ENCODE assay signal across 7 cellular contexts in the genomic region with DNA sequence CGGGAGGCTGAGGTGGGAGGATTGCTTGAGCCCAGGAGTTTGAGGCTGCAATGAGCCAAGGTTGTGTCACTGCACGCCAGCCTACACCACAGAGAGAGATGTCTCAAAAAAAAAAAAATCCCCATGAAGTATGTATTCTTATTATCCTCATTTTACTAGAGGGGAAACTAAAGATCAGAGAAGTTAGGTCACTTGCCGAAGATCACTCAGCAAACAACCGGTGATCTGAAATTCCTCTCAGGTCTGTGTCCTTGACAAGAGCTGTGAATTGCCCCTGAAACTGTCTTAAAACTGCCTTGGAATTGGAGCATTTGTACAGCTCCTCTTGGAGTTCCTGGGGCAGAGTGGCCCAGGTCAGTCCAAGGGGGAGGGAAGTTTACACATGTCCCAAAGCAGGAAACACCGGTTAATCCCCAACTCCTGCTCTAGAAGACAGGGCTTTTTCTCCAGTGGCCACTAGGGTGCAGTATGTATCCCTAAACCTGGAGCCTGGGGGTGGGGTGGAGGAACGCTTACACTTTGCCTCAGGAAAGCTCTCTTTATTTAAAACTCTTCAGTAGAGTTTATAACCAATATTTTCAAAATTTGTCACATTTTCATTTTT. TPM values are rescaled to one million over a fixed set of nuclear protein-coding genes. Genes with fewer than 3 reads are reported as not detected.
DNase-seq lines count a peak whose midpoint lies in the region; ATAC-seq, FAIRE-seq and TF ChIP-seq lines count a peak whose summit lies in the region.

No MANE protein-coding gene starts in this region.

- DNase-seq in GM12892 (ENCODE audit: insufficient read length) (peak; percentile 44), NOMO-1 treated with DMSO at 0.1 percent for 48 hours (lab: John Stamatoyannopoulos, UW; ENCODE audit: unreplicated experiment) (peak; percentile 62), epithelial cell of prostate (ENCODE audit: low read depth, low spot score) (peak; percentile 12), mucosa of descending colon (peak in 2 of 3 donors; percentile 53 to 90)
- peak; percentile 67 for DNase-seq in activated CD8-positive, alpha-beta memory T cell treated with anti-CD3 and anti-CD28 coated beads, Interleukin-2, amount 50 U/mL, for 4 hours
- peak; percentile 19 to 42 for DNase-seq in stimulated activated CD8-positive, alpha-beta memory T cell treated with anti-CD3 and anti-CD28 coated beads, Interleukin-4, amount 100 ng/mL, for 4 hours (ENCODE audit: low read depth in 2 of 2, low spot score in 1 of 2)

- no peak overlapping the region for H3K27ac ChIP-seq in epithelial cell of prostate

- TF ChIP-seq CTCF in mucosa of descending colon (IDR thresholded peaks at IDR 0.05) = peak; percentile 59

- intact Hi-C loops in mucosa of descending colon (cut with DNase I, micrococcal nuclease) = loop anchor here in 1 of 2 donors (2.0 kb wide), 1 partner anchor 42 kb away; no protein-coding TSS in a partner anchor

- H3K9me3 ChIP-seq in mucosa of descending colon = no peaks in the 10 kb centered on the region

- no peak overlapping the region for H3K4me3 ChIP-seq in mucosa of descending colon

- ATAC-seq in HG03432 (IDR thresholded peaks at IDR 0.05; ENCODE audit: unreplicated experiment) (peak; percentile 82), mucosa of descending colon (peak; percentile 93)

- FAIRE-seq in GM12892 (lab: Jason Lieb, UNC) = peak; percentile 67

- no peak for TF ChIP-seq POLR2A in GM12892 (IDR thresholded peaks at IDR 0.05; ENCODE audit: low read depth, low read length)

- no peaks in the 10 kb centered on the region for H3K36me3 ChIP-seq in mucosa of descending colon (ENCODE audit: low read depth)

- H3K4me1 ChIP-seq in mucosa of descending colon (ENCODE audit: low read depth) = peaks cover 5% of the 10 kb centered on the region

RNA-seq across cellular contexts. Expression of gene AQP7, which starts 27.6 kb away (rescaled TPM):
- 0.15 TPM for polyA plus RNA-seq in GM12892 (2012; ENCODE audit: missing spikeins)
- 10 to 100 TPM in 2 of 3 donors, 1 to 10 TPM in 1; 9.2 to 25.2 (median 17.2) TPM for total RNA-seq in mucosa of descending colon

Comparison
In these comparisons a context has a peak if more than half of its experiments do, and no peak if none do; other contexts are left out.
1. DNase-seq: peak in every context shown above with its lines; median percentile 72 in mucosa of descending colon; 67 in activated CD8-positive, alpha-beta memory T cell treated with anti-CD3 and anti-CD28 coated beads, Interleukin-2, amount 50 U/mL, for 4 hours; 62 in NOMO-1 treated with DMSO at 0.1 percent for 48 hours; 44 in GM12892; 30 in stimulated activated CD8-positive, alpha-beta memory T cell treated with anti-CD3 and anti-CD28 coated beads, Interleukin-4, amount 100 ng/mL, for 4 hours; 12 in epithelial cell of prostate.